ENCODE assay signal across 25 cellular contexts in genomic region chr6:138032571-138032970, GRCh38.
DNase-seq lines count a peak whose midpoint lies in the region; ATAC-seq and TF ChIP-seq lines count a peak whose summit lies in the region.
"Had no signal": no experiment of that assay in that cellular context is flagged by ENCODE, and none has a peak within 500 bp of the region (broad histone marks: within the 10 kb centered on the region; RNA-seq: fewer than 3 reads in every experiment).

No MANE protein-coding gene starts in this region.

- intact Hi-C loops in prostate gland (cut with DNase I): no loop called here

- DNase-seq in RWPE2 (ENCODE audit: low spot score) (no peak), epithelial cell of prostate (ENCODE audit: low read depth, low spot score) (peak; percentile 83), suprapubic skin (ENCODE audit: low spot score in 2 of 2) (no peak), DMS79 (lab: John Stamatoyannopoulos, UW) (no peak), NCI-H1436 treated with DMSO at 0.1 percent for 48 hours (lab: John Stamatoyannopoulos, UW) (no peak), omental fat pad (ENCODE audit: low spot score) (no peak), prostate gland (ENCODE audit: low spot score) (no peak)
- DNase-seq: Caco-2; CD8-positive, alpha-beta T cell; EL; GDM1; Karpas-422; NCI-H1092 treated with DMSO at 0.1 percent for 48 hours; NCI-H1436; NCI-H187 treated with DMSO at 0.1 percent for 48 hours; NCI-H2107; NCI-H524; NCI-H748 treated with DMSO at 0.1 percent for 48 hours; NK-92 treated with Interleukin-12 subunit alpha and Interleukin-12 subunit beta, amount 100 ng/mL, for 24 hours; SIG-M5 had no signal

- 91 to 95% methylated on average over 2 to 3 of the region's 3 CpGs for WGBS in gastroesophageal sphincter (ENCODE audit: low coverage in 1 of 2), 2 donors
- 70% methylated on average over 3 of the region's 3 CpGs for WGBS in suprapubic skin
- 95% methylated on average over 3 of the region's 3 CpGs for WGBS in prostate gland

- TF ChIP-seq POLR2A in gastroesophageal sphincter (IDR thresholded peaks at IDR 0.05) (no peak), suprapubic skin (IDR thresholded peaks at IDR 0.05) (no peak), prostate gland (IDR thresholded peaks at IDR 0.05) (no peak)

- H3K4me3 ChIP-seq in RWPE2 (ENCODE audit: severe bottlenecking): no peak overlapping the region
- no peak overlapping the region for H3K4me3 ChIP-seq in gastroesophageal sphincter
- H3K4me3 ChIP-seq in suprapubic skin: no peak overlapping the region
- no peak overlapping the region for H3K4me3 ChIP-seq in prostate gland
- H3K4me3 ChIP-seq: GM12878, SK-N-MC had no signal

- H3K27ac ChIP-seq in RWPE2 (ENCODE audit: poor library complexity, severe bottlenecking) (peak overlapping the region; percentile 92), epithelial cell of prostate (peak overlapping the region; percentile 99), gastroesophageal sphincter (peak overlapping the region in 3 of 4 donors; percentile 75 to 85 (median 80)), suprapubic skin (peak overlapping the region; percentile 86), prostate gland (no peak overlapping the region)
- H3K27ac ChIP-seq: SK-N-MC had no signal

- ATAC-seq in RWPE2 (ENCODE audit: low read depth): no peak
- ATAC-seq in gastroesophageal sphincter: no peak
- no peak for ATAC-seq in omental fat pad (ENCODE audit: low FRiP score)
- ATAC-seq: CD8-positive, alpha-beta T cell; HCT116; HepG2 had no signal

- TF ChIP-seq EP300 in gastroesophageal sphincter (IDR thresholded peaks at IDR 0.05): no peak
- TF ChIP-seq EP300 in suprapubic skin (IDR thresholded peaks at IDR 0.05): no peak

- no peaks in the 10 kb centered on the region for H3K27me3 ChIP-seq in RWPE2 (ENCODE audit: insufficient read depth, poor library complexity, severe bottlenecking)
- no peaks in the 10 kb centered on the region for H3K27me3 ChIP-seq in gastroesophageal sphincter
- H3K27me3 ChIP-seq in suprapubic skin: no peaks in the 10 kb centered on the region
- no peaks in the 10 kb centered on the region for H3K27me3 ChIP-seq in prostate gland (replicated peaks; ENCODE audit: insufficient read depth)

- H3K36me3 ChIP-seq in RWPE2 (ENCODE audit: low read depth): no peaks in the 10 kb centered on the region
- H3K36me3 ChIP-seq in gastroesophageal sphincter: no peaks in the 10 kb centered on the region
- H3K36me3 ChIP-seq in suprapubic skin: no peaks in the 10 kb centered on the region
- no peaks in the 10 kb centered on the region for H3K36me3 ChIP-seq in prostate gland

- H3K4me1 ChIP-seq in RWPE2 (ENCODE audit: insufficient read depth, poor library complexity, severe bottlenecking) (peaks cover 60% of the 10 kb centered on the region), gastroesophageal sphincter (peaks cover 0 to 23% (median 0%) of the 10 kb centered on the region in 3 donors), suprapubic skin (peaks cover 49% of the 10 kb centered on the region), prostate gland (replicated peaks) (no peaks in the 10 kb centered on the region)
- H3K4me1 ChIP-seq: Caco-2 had no signal

- H3K9me3 ChIP-seq in RWPE2 (ENCODE audit: severe bottlenecking): no peaks in the 10 kb centered on the region
- H3K9me3 ChIP-seq in gastroesophageal sphincter: no peaks in the 10 kb centered on the region
- no peaks in the 10 kb centered on the region for H3K9me3 ChIP-seq in suprapubic skin
- H3K9me3 ChIP-seq in prostate gland: no peaks in the 10 kb centered on the region
- H3K9me3 ChIP-seq: Caco-2 had no signal

- TF ChIP-seq CTCF in RWPE2 (IDR thresholded peaks at IDR 0.05; ENCODE audit: poor library complexity, severe bottlenecking) (no peak), gastroesophageal sphincter (IDR thresholded peaks at IDR 0.05) (no peak), suprapubic skin (IDR thresholded peaks at IDR 0.05) (no peak), omental fat pad (IDR thresholded peaks at IDR 0.05) (no peak), prostate gland (IDR thresholded peaks at IDR 0.05) (no peak)

Comparison
In these comparisons a context has a peak if more than half of its experiments do, and no peak if none do; other contexts are left out.
1. H3K27ac ChIP-seq: peak in RWPE2 (single experiment), epithelial cell of prostate (single experiment), gastroesophageal sphincter (3 of 4) and suprapubic skin (single experiment); none in prostate gland (0 of 2).